In the genomic region with DNA sequence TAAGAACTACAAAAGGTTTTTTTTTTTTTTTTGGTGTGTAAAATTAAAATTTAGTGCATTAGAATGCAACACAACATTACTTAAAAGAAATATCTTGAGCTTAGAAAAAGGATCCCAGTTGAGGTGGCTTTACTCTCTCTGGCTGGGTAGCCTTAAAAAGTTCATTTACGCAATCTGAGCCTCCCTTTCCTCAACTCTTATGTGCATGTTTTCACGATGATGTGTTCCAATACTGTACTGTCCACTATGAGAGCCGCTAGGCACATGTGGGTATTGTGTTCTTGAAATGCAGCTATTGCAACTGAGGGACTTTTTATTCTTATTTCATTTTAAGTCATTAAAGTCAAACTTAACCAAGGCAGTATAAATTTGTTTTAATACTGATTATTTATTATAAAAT, we compare ENCODE assay signal across 22 cellular contexts.
DNase-seq lines count a peak whose midpoint lies in the region; ATAC-seq, FAIRE-seq and TF ChIP-seq lines count a peak whose summit lies in the region.
"Had no signal": no experiment of that assay in that cellular context is flagged by ENCODE, and none has a peak within 500 bp of the region (broad histone marks: within the 10 kb centered on the region; RNA-seq: fewer than 3 reads in every experiment).

No MANE protein-coding gene starts in this region.

- no peaks in the 10 kb centered on the region for H3K27me3 ChIP-seq in prostate gland (replicated peaks; ENCODE audit: insufficient read depth)
- H3K27me3 ChIP-seq: stomach, vagina had no signal

- H3K4me1 ChIP-seq in prostate gland (replicated peaks), result no peaks in the 10 kb centered on the region
- H3K4me1 ChIP-seq: stomach, vagina had no signal

- H3K36me3 ChIP-seq in prostate gland, result no peaks in the 10 kb centered on the region
- H3K36me3 ChIP-seq: stomach, vagina had no signal

- no peak for ATAC-seq in GM21528 (IDR thresholded peaks at IDR 0.05; ENCODE audit: low FRiP score, unreplicated experiment)
- no peak for ATAC-seq in sciatic nerve
- ATAC-seq in HG02973 (IDR thresholded peaks at IDR 0.05; ENCODE audit: unreplicated experiment), result no peak
- ATAC-seq: activated CD4-positive, alpha-beta T cell treated with anti-CD3 and anti-CD28 coated beads for 36 hours had no signal

- WGBS in prostate gland, result 89% methylated on average over 3 of the region's 3 CpGs

- intact Hi-C loops in prostate gland (cut with DNase I), result no loop called here
- intact Hi-C loops in sciatic nerve (cut with DNase I), result no loop called here

- no peak for TF ChIP-seq POLR2A in prostate gland (IDR thresholded peaks at IDR 0.05)

- DNase-seq in ACHN, result peak; percentile 93
- DNase-seq in HTR-8/SVneo (ENCODE audit: insufficient read length, low spot score), result peak; percentile 4
- DNase-seq in astrocyte of the hippocampus (ENCODE audit: low read depth, low spot score), result peak; percentile 47
- peak; percentile 43 for DNase-seq in kidney tubule cell (ENCODE audit: low spot score)
- DNase-seq in prostate gland (ENCODE audit: low spot score), result no peak
- no peak for DNase-seq in sciatic nerve (ENCODE audit: low spot score)
- DNase-seq: activated CD4-positive, alpha-beta T cell treated with anti-CD3 and anti-CD28 coated beads for 36 hours; activated effector memory CD4-positive, alpha-beta T cell treated with anti-CD3 and anti-CD28 coated beads, Interleukin-2, amount 50 U/mL, for 16 hours; anterior cingulate cortex; NCI-H1105; NCI-H2107; NCI-H526; retina; stomach; T1000 had no signal

- H3K4me3 ChIP-seq in prostate gland, result no peak overlapping the region
- H3K4me3 ChIP-seq: coronary artery, SK-N-MC, stomach, vagina had no signal

- H3K27ac ChIP-seq in prostate gland, result no peak overlapping the region
- H3K27ac ChIP-seq: coronary artery, KMS-11, SK-N-MC, stomach, vagina had no signal

- H3K9me3 ChIP-seq in prostate gland, result no peaks in the 10 kb centered on the region
- H3K9me3 ChIP-seq: stomach, vagina had no signal

- FAIRE-seq in HTR-8/SVneo (lab: Jason Lieb, UNC), result no peak
- FAIRE-seq: endothelial cell of umbilical vein had no signal

- no peak for TF ChIP-seq CTCF in prostate gland (IDR thresholded peaks at IDR 0.05)

- in situ Hi-C loops in ACHN (cut with HindIII; ENCODE audit: low pct_ligation_motif_present, low pct_unique_long_range_greater_than_20kb, low sequenced_read_pairs), result no loop called here

Comparison
In these comparisons a context has a peak if more than half of its experiments do, and no peak if none do; other contexts are left out.
1. DNase-seq: peak in ACHN (single experiment), HTR-8/SVneo (single experiment), astrocyte of the hippocampus (single experiment) and kidney tubule cell (single experiment); none in prostate gland (single experiment) and sciatic nerve (single experiment).